8 cellular contexts compared by ENCODE assay signal in genomic region chr4:26330186-26330787, GRCh38. TPM values are rescaled to one million over a fixed set of nuclear protein-coding genes. Genes with fewer than 3 reads are reported as not detected.
DNase-seq lines count a peak whose midpoint lies in the region; ATAC-seq and TF ChIP-seq lines count a peak whose summit lies in the region.

No MANE protein-coding gene starts in this region.

- no peaks in the 10 kb centered on the region for H3K36me3 ChIP-seq in mammary epithelial cell (ENCODE audit: insufficient read depth, low read length)
- H3K36me3 ChIP-seq in suprapubic skin: no peaks in the 10 kb centered on the region

- 58% methylated on average over 4 of the region's 4 CpGs for WGBS in mammary epithelial cell (ENCODE audit: low coverage, missing lambda C conversion rate)
- 44% methylated on average over 4 of the region's 4 CpGs for WGBS in suprapubic skin

- no peak overlapping the region for H3K4me2 ChIP-seq in mammary epithelial cell (ENCODE audit: insufficient read depth, low read depth, low read length)

- H4K20me1 ChIP-seq in mammary epithelial cell (ENCODE audit: insufficient read depth, low read length): no peaks in the 10 kb centered on the region

- H3K27ac ChIP-seq in HL-60 (replicated peaks) (no peak overlapping the region), mammary epithelial cell (ENCODE audit: insufficient read depth, low read depth, low read length) (no peak overlapping the region), suprapubic skin (no peak overlapping the region)

- dilution Hi-C loops in mammary epithelial cell (cut with HindIII; ENCODE audit: low sequenced_read_pairs): no loop called here

- H3K4me1 ChIP-seq in mammary epithelial cell (ENCODE audit: insufficient read depth, low read length): peaks cover 14% of the 10 kb centered on the region
- peaks cover 18% of the 10 kb centered on the region for H3K4me1 ChIP-seq in suprapubic skin

- H2AFZ ChIP-seq in mammary epithelial cell (ENCODE audit: low read depth, low read length): no peak overlapping the region

- H3K27me3 ChIP-seq in HL-60 (ENCODE audit: insufficient read depth, poor library complexity, severe bottlenecking): no peaks in the 10 kb centered on the region
- H3K27me3 ChIP-seq in mammary epithelial cell (ENCODE audit: insufficient read depth, low read length): no peaks in the 10 kb centered on the region
- H3K27me3 ChIP-seq in suprapubic skin: no peaks in the 10 kb centered on the region

- ATAC-seq in GM19395 (IDR thresholded peaks at IDR 0.05; ENCODE audit: unreplicated experiment) (peak; percentile 88), GM18520 (IDR thresholded peaks at IDR 0.05; ENCODE audit: unreplicated experiment) (no peak)

- H3K9me3 ChIP-seq in mammary epithelial cell (replicated peaks; ENCODE audit: insufficient read depth, low read length) (no peaks in the 10 kb centered on the region), suprapubic skin (no peaks in the 10 kb centered on the region)

- no peak overlapping the region for H3K9ac ChIP-seq in mammary epithelial cell (ENCODE audit: insufficient read depth, low read length)

- in situ Hi-C loops in mammary epithelial cell (cut with MboI; ENCODE audit: low sequenced_read_pairs in 2 of 2): loop anchor here (10.0 to 25.0 kb wide), 2 partner anchors 75 to 682 kb away; no protein-coding TSS in a partner anchor

- no peak for TF ChIP-seq POLR2A in suprapubic skin (IDR thresholded peaks at IDR 0.05)

- no TSS peak for BruUV-seq in mammary epithelial cell (replicated peaks; lab: Mats Ljungman, UMichigan)

- CTCF ChIA-PET in mammary epithelial cell (lab: Charles Lee; ENCODE audit: low non-redundant PET): interaction anchor here (0.5 to 0.9 kb wide), 3 partner anchors 80 to 248 kb away, joined by 3 to 10 read pairs (median 3); no protein-coding TSS in a partner anchor

- no peak for TF ChIP-seq EP300 in suprapubic skin (IDR thresholded peaks at IDR 0.05)

- TF ChIP-seq CTCF in HL-60 (IDR thresholded peaks at IDR 0.05; ENCODE audit: insufficient read depth, low read length): peak; percentile 48
- peak; percentile 55 to 64 for TF ChIP-seq CTCF in mammary epithelial cell (conservative IDR thresholded peaks at IDR 0.05 in 1 of 2, IDR thresholded peaks at IDR 0.05 in 1 of 2; ENCODE audit: extremely low read depth in 1 of 2, insufficient read depth in 1 of 2, low read depth in 1 of 2, low read length in 2 of 2)
- TF ChIP-seq CTCF in suprapubic skin (IDR thresholded peaks at IDR 0.05): peak; percentile 57 to 66

- H3K4me3 ChIP-seq in HL-60 (replicated peaks; ENCODE audit: insufficient read depth, low read length): no peak overlapping the region
- H3K4me3 ChIP-seq in mammary epithelial cell (replicated peaks in 1 of 3; ENCODE audit: insufficient read depth in 1 of 3, low read depth in 2 of 3, low read length in 3 of 3): no peak overlapping the region
- no peak overlapping the region for H3K4me3 ChIP-seq in suprapubic skin

- peak; percentile 46 for DNase-seq in D341Med (ENCODE audit: low spot score)
- DNase-seq in HL-60 (ENCODE audit: low read depth in 1 of 2, low spot score in 1 of 2): peak in 1 of 2 experiments; percentile 45
- peak; percentile 9 for DNase-seq in NCI-H82 treated with DMSO at 0.1 percent for 48 hours (lab: John Stamatoyannopoulos, UW; ENCODE audit: unreplicated experiment)
- DNase-seq in mammary epithelial cell: peak; percentile 34
- DNase-seq in iris pigment epithelial cell (ENCODE audit: low read depth): peak; percentile 65
- DNase-seq in suprapubic skin (ENCODE audit: low spot score in 2 of 2): no peak

- intact Hi-C loops in mammary epithelial cell (cut with micrococcal nuclease): loop anchor here (1.0 to 5.0 kb wide), 3 partner anchors 80 to 680 kb away; no protein-coding TSS in a partner anchor

- H3K79me2 ChIP-seq in mammary epithelial cell (ENCODE audit: insufficient read depth, low read length): peaks cover 93% of the 10 kb centered on the region

RNA-seq across cellular contexts. Expression of gene RBPJ, which starts 9.5 kb away (rescaled TPM):
- 10 to 100 TPM; 26.8 to 35.3 TPM for total RNA-seq in mammary epithelial cell
- polyA plus RNA-seq in mammary epithelial cell: 29.5 TPM
- 21.7 TPM for polyA minus RNA-seq in mammary epithelial cell
- total RNA-seq in suprapubic skin: 100 to 1,000 TPM in 1 of 4 donors, 10 to 100 TPM in 3; 33.4 to 104 (median 46.1) TPM

Comparison
In these comparisons a context has a peak if more than half of its experiments do, and no peak if none do; other contexts are left out.
1. DNase-seq: peak in D341Med (single experiment), NCI-H82 treated with DMSO at 0.1 percent for 48 hours (single experiment), mammary epithelial cell (single experiment) and iris pigment epithelial cell (single experiment); none in suprapubic skin (0 of 2).
2. Peak in every context shown above with its lines, with median percentiles within 50 percentile points of each other: CTCF ChIP-seq.